In genomic region chr14:74620923-74621322, GRCh38 we compare ENCODE assay signal across 15 cellular contexts. TPM values are rescaled to one million over a fixed set of nuclear protein-coding genes. Genes with fewer than 3 reads are reported as not detected.
DNase-seq lines count a peak whose midpoint lies in the region; ATAC-seq and TF ChIP-seq lines count a peak whose summit lies in the region.
"Had no signal": no experiment of that assay in that cellular context is flagged by ENCODE, and none has a peak within 500 bp of the region (broad histone marks: within the 10 kb centered on the region; RNA-seq: fewer than 3 reads in every experiment).

No MANE protein-coding gene starts in this region.

- H3K4me3 Mint-ChIP-seq in HFFc6 (peak overlapping the region; percentile 77; the same call in 1 of the 2 replicates), chondrocyte (ENCODE audit: unreplicated experiment) (no peak overlapping the region)
- H3K4me3 Mint-ChIP-seq in natural killer cell treated with Interleukin-12 subunit alpha and Interleukin-12 subunit beta and Interleukin-15 and Interleukin-18, amount 100 ng/mL, for 72 hours, result peak overlapping the region; percentile 79

- ATAC-seq in natural killer cell treated with Interleukin-12 subunit alpha and Interleukin-12 subunit beta and Interleukin-15 and Interleukin-18, amount 100 ng/mL, for 72 hours, result no peak
- ATAC-seq in GM18498 (IDR thresholded peaks at IDR 0.05; ENCODE audit: unreplicated experiment), result no peak
- ATAC-seq in HG02884 (IDR thresholded peaks at IDR 0.05; ENCODE audit: unreplicated experiment), result no peak
- no peak for ATAC-seq in GM21825 (IDR thresholded peaks at IDR 0.05; ENCODE audit: unreplicated experiment)

- H3K36me3 Mint-ChIP-seq in HFFc6 (ENCODE audit: low read depth) (no peaks in the 10 kb centered on the region), chondrocyte (ENCODE audit: low read depth) (no peaks in the 10 kb centered on the region)
- peaks cover 5% of the 10 kb centered on the region for H3K36me3 Mint-ChIP-seq in natural killer cell treated with Interleukin-12 subunit alpha and Interleukin-12 subunit beta and Interleukin-15 and Interleukin-18, amount 100 ng/mL, for 72 hours

- TF ChIP-seq CTCF in AG04450 (IDR thresholded peaks at IDR 0.05; ENCODE audit: low read depth, low read length) (no peak), HFFc6 (IDR thresholded peaks at IDR 0.05) (no peak), chondrocyte (IDR thresholded peaks at IDR 0.05) (no peak)

- H3K27ac Mint-ChIP-seq in HFFc6, result peak overlapping the region; percentile 97
- peak overlapping the region; percentile 94 for H3K27ac Mint-ChIP-seq in chondrocyte (ENCODE audit: unreplicated experiment)
- H3K27ac Mint-ChIP-seq in natural killer cell treated with Interleukin-12 subunit alpha and Interleukin-12 subunit beta and Interleukin-15 and Interleukin-18, amount 100 ng/mL, for 72 hours, result peak overlapping the region; percentile 77 to 87

- POLR2A ChIA-PET in AG04450 (lab: Yijun Ruan, JAX), result interaction anchor here (1.0 to 1.6 kb wide), 5 partner anchors 10 to 33 kb away, joined by 3 to 10 read pairs (median 3); no protein-coding TSS in a partner anchor

- peak overlapping the region; percentile 93 for H3K27ac ChIP-seq in AG04450 (ENCODE audit: low read depth, low read length)

- H3K4me1 Mint-ChIP-seq in HFFc6 (ENCODE audit: low read depth), result peaks cover 69% of the 10 kb centered on the region
- H3K4me1 Mint-ChIP-seq in chondrocyte (ENCODE audit: low read depth), result peaks cover 66% of the 10 kb centered on the region
- H3K4me1 Mint-ChIP-seq in natural killer cell treated with Interleukin-12 subunit alpha and Interleukin-12 subunit beta and Interleukin-15 and Interleukin-18, amount 100 ng/mL, for 72 hours (ENCODE audit: low read depth in 2 of 2), result peaks cover 69 to 70% of the 10 kb centered on the region in 2 donors

- CTCF ChIA-PET in AG04450 (lab: Charles Lee), result no interaction called here

- H3K9me3 Mint-ChIP-seq in HFFc6 (no peaks in the 10 kb centered on the region), chondrocyte (ENCODE audit: low read depth) (no peaks in the 10 kb centered on the region)
- H3K9me3 Mint-ChIP-seq in natural killer cell treated with Interleukin-12 subunit alpha and Interleukin-12 subunit beta and Interleukin-15 and Interleukin-18, amount 100 ng/mL, for 72 hours, result no peaks in the 10 kb centered on the region
- H3K9me3 Mint-ChIP-seq: activated T-helper 2 cell treated with anti-CD3 and anti-CD28 coated beads, Interferon-gamma antibody, Interleukin-2, Interleukin-4, amounts not matched to agents 10 μg/mL and 5 μg/mL and 100 μg/mL, durations not matched to agents 14 hours and 24 hours and 36 hours had no signal

- H3K27me3 ChIP-seq in AG04450 (ENCODE audit: control insufficient read depth, insufficient read depth, low read length), result no peaks in the 10 kb centered on the region

- H3K4me3 ChIP-seq in AG04450 (ENCODE audit: low read depth, low read length), result no peak overlapping the region

- no peaks in the 10 kb centered on the region; the same call in 1 of the 2 replicates for H3K27me3 Mint-ChIP-seq in HFFc6 (ENCODE audit: insufficient read depth)
- H3K27me3 Mint-ChIP-seq in chondrocyte (ENCODE audit: low read depth), result no peaks in the 10 kb centered on the region
- peaks cover 12 to 19% of the 10 kb centered on the region in 2 donors for H3K27me3 Mint-ChIP-seq in natural killer cell treated with Interleukin-12 subunit alpha and Interleukin-12 subunit beta and Interleukin-15 and Interleukin-18, amount 100 ng/mL, for 72 hours

- DNase-seq in AG04450 (ENCODE audit: low read depth, low spot score), result no peak
- no peak for DNase-seq in HFFc6
- DNase-seq in chondrocyte (ENCODE audit: low spot score), result no peak
- DNase-seq in natural killer cell treated with Interleukin-12 subunit alpha and Interleukin-12 subunit beta and Interleukin-15 and Interleukin-18, amount 100 ng/mL, for 72 hours (ENCODE audit: low spot score), result no peak
- DNase-seq in iPS-NIHi11 (ENCODE audit: low spot score), result no peak
- DNase-seq: activated CD8-positive, alpha-beta memory T cell treated with anti-CD3 and anti-CD28 coated beads for 24 hours; amygdala; DMS79 treated with DMSO at 0.1 percent for 48 hours; GOT3; NCI-H526 treated with DMSO at 0.1 percent for 48 hours; substantia nigra had no signal

- no peaks in the 10 kb centered on the region for H3K9me3 ChIP-seq in AG04450 (ENCODE audit: control insufficient read depth, insufficient read depth, low read length)

RNA-seq across cellular contexts. Expression of gene LTBP2, which starts 8.9 kb away (rescaled TPM):
- polyA plus RNA-seq in AG04450 (2011; rRNA removed), result 44.3 and 61.8 TPM in 2 replicates
- polyA minus RNA-seq in AG04450 (2011; rRNA and poly(A)+ RNA removed), result 45.0 and 60.1 TPM in 2 replicates
- 100 to 1,000 TPM; 109 to 165 (median 120) TPM for total RNA-seq in HFFc6 (2021; fragmentation: NEBNext Ultra II Directional; extraction: Animal tissue kit (Norgen Biotek cat#: 25700))
- total RNA-seq in chondrocyte, result 210 to 446 TPM (median 215 TPM) in 3 replicates
- total RNA-seq in natural killer cell treated with Interleukin-12 subunit alpha and Interleukin-12 subunit beta and Interleukin-15 and Interleukin-18, amount 100 ng/mL, for 72 hours, result under 1 TPM; 0.55 to 0.73 TPM

Comparison
In these comparisons a context has a peak if more than half of its experiments do, and no peak if none do; other contexts are left out.
1. RNA of gene LTBP2, which starts 8.9 kb away (total RNA-seq): 210 to 446 TPM in chondrocyte and 109 to 165 TPM in HFFc6; 0.55 to 0.73 TPM in natural killer cell treated with Interleukin-12 subunit alpha and Interleukin-12 subunit beta and Interleukin-15 and Interleukin-18, amount 100 ng/mL, for 72 hours; every median in the first group is over 10 times any median in the second.
2. Peak in every context shown above with its lines, with median percentiles within 50 percentile points of each other: H3K27ac Mint-ChIP-seq.